ENCODE assay signal across 9 cellular contexts in the genomic region with DNA sequence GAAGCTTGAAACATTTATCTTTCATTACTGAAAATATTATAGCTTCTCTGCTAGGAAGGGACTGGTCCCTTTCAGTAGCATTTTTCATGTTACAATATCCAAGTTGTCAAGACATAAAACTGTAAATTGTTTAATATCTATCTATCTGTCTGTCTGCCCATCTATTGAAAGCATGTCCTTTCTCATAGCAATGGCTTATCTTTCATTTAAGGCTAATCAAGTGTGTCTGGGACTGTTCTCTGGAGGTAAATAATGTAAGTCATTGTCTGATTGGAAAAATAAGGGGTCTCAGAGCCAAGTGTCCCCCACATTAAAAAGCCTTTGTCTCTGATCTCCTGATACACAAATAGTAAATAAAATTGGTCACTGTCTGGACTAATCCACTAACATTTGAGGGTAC.
"Had no signal": no experiment of that assay in that cellular context is flagged by ENCODE, and none has a peak within 500 bp of the region (broad histone marks: within the 10 kb centered on the region; RNA-seq: fewer than 3 reads in every experiment).

No MANE protein-coding gene starts in this region.

- ATAC-seq: GM23338, HCT116 had no signal

- H3K9ac ChIP-seq: GM23248 had no signal

- H3K9me3 ChIP-seq: HAP-1 had no signal

- H2AFZ ChIP-seq: GM23248, GM23338 had no signal

- H3K4me3 ChIP-seq: GM23248, GM23338, HAP-1 had no signal

- H3K27ac ChIP-seq: GM23248 had no signal

- H3K4me1 ChIP-seq: HAP-1 had no signal

- H3K4me2 ChIP-seq: GM23338 had no signal

- DNase-seq: GM23248, GOT3, H7, H9, HCEC 1CT, HFFc6 had no signal

- H3K36me3 ChIP-seq: HAP-1 had no signal
